In the genomic region with DNA sequence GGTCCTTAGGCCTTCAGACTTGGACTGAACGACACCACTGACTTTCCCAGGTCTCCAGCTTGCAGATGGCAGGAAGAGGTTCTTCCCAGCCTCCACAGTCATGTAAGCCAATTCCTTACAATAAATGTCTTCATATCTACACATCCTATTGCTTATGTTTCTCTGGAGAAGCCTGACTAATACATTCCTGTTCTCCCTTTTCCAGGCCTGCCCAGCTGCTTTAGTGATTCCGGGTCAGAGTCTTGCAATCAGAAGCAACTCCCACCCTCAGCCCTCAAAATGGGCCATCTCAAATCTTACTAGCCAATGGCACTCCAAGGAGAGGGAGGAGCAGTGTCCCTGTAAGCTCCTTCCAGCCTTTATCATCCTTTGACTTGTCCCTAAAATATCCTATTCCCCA, we compare ENCODE assay signal across 25 cellular contexts. TPM values are rescaled to one million over a fixed set of nuclear protein-coding genes. Genes with fewer than 3 reads are reported as not detected.
"Had no signal": no experiment of that assay in that cellular context is flagged by ENCODE, and none has a peak within 500 bp of the region (broad histone marks: within the 10 kb centered on the region; RNA-seq: fewer than 3 reads in every experiment).

No MANE protein-coding gene starts in this region.

- DNase-seq: activated CD4-positive, alpha-beta T cell treated with anti-CD3 and anti-CD28 coated beads, Interleukin-2, amount 50 U/mL, for 1 hour; activated CD4-positive, CD25-positive, alpha-beta regulatory T cell treated with anti-CD3 and anti-CD28 coated beads, Interleukin-2, amount 50 U/mL, for 72 hours; activated CD8-positive, alpha-beta memory T cell treated with anti-CD3 and anti-CD28 coated beads, Interleukin-2, amount 50 U/mL, for 48 hours; activated effector memory CD4-positive, alpha-beta T cell treated with anti-CD3 and anti-CD28 coated beads, Interleukin-2, amount 50 U/mL, for 16 hours; activated naive CD4-positive, alpha-beta T cell treated with anti-CD3 and anti-CD28 coated beads, Interleukin-2, amount 50 U/mL, for 16 hours; activated T-cell treated with anti-CD3 and anti-CD28 coated beads, Interleukin-2, amount 50 U/mL, for 72 hours; effector memory CD8-positive, alpha-beta T cell; hippocampal formation; islet precursor cell; nucleus accumbens; posterior cingulate gyrus; stimulated activated CD4-positive, alpha-beta T cell treated with anti-CD3 and anti-CD28 coated beads, Interleukin-2, amount 100 ng/mL, for 24 hours; stimulated activated naive CD8-positive, alpha-beta T cell treated with anti-CD3 and anti-CD28 coated beads, Interleukin-15, Interleukin-2, amounts not matched to agents 100 U/mL and 50 U/mL, for 24 hours; substantia nigra; T-helper 1 cell; T1000; tibial artery had no signal

- H3K4me3 ChIP-seq: cardiac muscle cell, lung, tibial artery had no signal

- H3K27me3 ChIP-seq: cardiac muscle cell, tibial artery had no signal

- H3K27ac ChIP-seq: cardiac muscle cell, tibial artery, VCaP had no signal

- H3K9me3 ChIP-seq: tibial artery had no signal

- ATAC-seq: activated T-cell treated with anti-CD3 and anti-CD28 coated beads, Interleukin-2, amount 50 U/mL, for 72 hours; effector memory CD8-positive, alpha-beta T cell; stimulated activated naive CD8-positive, alpha-beta T cell treated with anti-CD3 and anti-CD28 coated beads, Interleukin-15, Interleukin-2, amounts not matched to agents 100 U/mL and 50 U/mL, for 24 hours had no signal

- H3K36me3 ChIP-seq: cardiac muscle cell, tibial artery had no signal

RNA-seq across cellular contexts. Expression of a gene that starts 37.8 kb away (rescaled TPM):
- total RNA-seq: activated T-cell treated with anti-CD3 and anti-CD28 coated beads, Interleukin-2, amount 50 U/mL, for 72 hours; cardiac muscle cell; dermis microvascular lymphatic vessel endothelial cell; glomerular endothelial cell; mesothelial cell of epicardium; renal cortical epithelial cell; urinary bladder had no signal
- polyA plus RNA-seq: cardiac muscle cell had no signal
